In the genomic region with DNA sequence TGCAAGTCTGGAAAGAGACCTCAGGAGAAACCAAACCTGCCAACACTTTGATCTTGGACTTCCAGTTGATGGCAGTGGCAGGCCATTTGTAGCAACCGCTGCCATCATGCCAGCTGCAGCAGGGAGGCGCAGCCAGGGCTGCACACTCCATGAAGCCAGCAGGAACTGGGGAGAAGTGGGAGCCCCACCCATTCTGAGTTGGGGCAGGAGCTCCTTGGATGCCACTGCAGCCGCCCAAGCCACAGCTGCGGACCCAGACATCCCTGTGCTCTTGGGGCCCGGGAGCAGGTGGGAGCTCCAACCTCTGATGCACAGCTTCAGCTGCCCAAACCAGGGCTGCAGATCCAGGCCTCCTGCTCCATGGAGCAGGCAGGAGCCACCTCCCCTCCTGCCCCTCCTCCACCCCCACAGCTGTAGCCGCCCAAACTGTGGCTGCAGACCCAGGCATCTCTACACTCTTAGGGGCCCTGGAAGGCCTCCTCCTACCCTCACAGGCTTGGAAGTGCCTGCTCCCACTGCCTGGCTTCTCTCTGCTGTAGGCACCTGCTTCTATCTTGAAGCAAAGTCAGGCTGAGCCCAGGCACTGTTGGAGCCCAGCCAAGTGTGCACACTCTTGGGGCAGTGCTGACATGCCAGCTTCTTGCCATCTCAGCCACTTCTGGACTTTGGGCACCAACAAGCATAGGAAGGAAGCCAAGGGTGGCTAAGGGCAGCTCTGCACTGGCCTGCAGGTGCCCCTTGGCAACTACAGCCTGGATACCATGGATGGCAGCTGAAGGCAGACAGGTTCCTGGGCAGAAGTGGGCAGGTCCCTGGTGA, we compare ENCODE assay signal across 14 cellular contexts. TPM values are rescaled to one million over a fixed set of nuclear protein-coding genes. Genes with fewer than 3 reads are reported as not detected.
DNase-seq lines count a peak whose midpoint lies in the region; FAIRE-seq and TF ChIP-seq lines count a peak whose summit lies in the region.
"Had no signal": no experiment of that assay in that cellular context is flagged by ENCODE, and none has a peak within 500 bp of the region (broad histone marks: within the 10 kb centered on the region; RNA-seq: fewer than 3 reads in every experiment).

No MANE protein-coding gene starts in this region.

- H2BK12ac ChIP-seq in H1 (ENCODE audit: low read depth, low read length): no peak overlapping the region; the same call in 1 of the 2 replicates

- TF ChIP-seq POLR2A in H1 (IDR thresholded peaks at IDR 0.05; ENCODE audit: control extremely low read depth in 1 of 2, low read depth in 2 of 2, low read length in 2 of 2) (no peak), spleen (IDR thresholded peaks at IDR 0.05) (no peak)

- no peak overlapping the region for H2AK5ac ChIP-seq in H1 (ENCODE audit: low read depth, low read length)

- no peak overlapping the region for H3K56ac ChIP-seq in H1 (replicated peaks; ENCODE audit: insufficient read length, low read depth, low read length)

- no peak overlapping the region; the same call in 1 of the 2 replicates for H4K8ac ChIP-seq in H1 (ENCODE audit: extremely low read depth, insufficient read depth, low read length)

- peak; percentile 48 to 66 for TF ChIP-seq RAD21 in H1 (IDR thresholded peaks at IDR 0.05 in 1 of 2, conservative IDR thresholded peaks at IDR 0.05 in 1 of 2; ENCODE audit: low read depth in 2 of 2, low read length in 2 of 2)

- no peaks in the 10 kb centered on the region for H3K36me3 ChIP-seq in H1 (ENCODE audit: control insufficient read depth in 2 of 4, insufficient read depth in 4 of 4, low read length in 3 of 4)
- H3K36me3 ChIP-seq in spleen: no peaks in the 10 kb centered on the region

- H3K27me3 ChIP-seq in H1 (replicated peaks in 1 of 4; ENCODE audit: control insufficient read depth in 3 of 4, extremely low read depth in 1 of 4, insufficient read depth in 3 of 4, low read length in 3 of 4): no peaks in the 10 kb centered on the region; a peak in 1 of 7 replicates
- H3K27me3 ChIP-seq in spleen (replicated peaks in 1 of 7): no peaks in the 10 kb centered on the region

- no peak overlapping the region for H3K14ac ChIP-seq in H1 (ENCODE audit: insufficient read length)

- H2BK5ac ChIP-seq in H1 (ENCODE audit: low read depth, low read length): no peak overlapping the region

- no peak overlapping the region for H3K4me2 ChIP-seq in H1 (ENCODE audit: insufficient read depth in 1 of 2, low read depth in 2 of 2, low read length in 2 of 2)

- no peaks in the 10 kb centered on the region; a peak in 1 of 7 replicates for H3K4me1 ChIP-seq in H1 (replicated peaks in 1 of 4; ENCODE audit: control insufficient read depth in 3 of 4, insufficient read depth in 4 of 4, low read length in 3 of 4)
- H3K4me1 ChIP-seq in spleen: peaks cover 0 to 17% (median 2%) of the 10 kb centered on the region in 6 donors

- no peak overlapping the region for H3K9ac ChIP-seq in H1 (replicated peaks in 1 of 4; ENCODE audit: extremely low read depth in 1 of 4, low read depth in 3 of 4, low read length in 3 of 4)

- H3K27ac ChIP-seq in H1 (ENCODE audit: low read depth, low read length): no peak overlapping the region
- H3K27ac ChIP-seq in spleen: no peak overlapping the region
- H3K27ac ChIP-seq: epithelial cell of prostate, HL-60 had no signal

- CTCF ChIA-PET in H1 (lab: Charles Lee; ENCODE audit: partially characterized antibody): interaction anchor here (0.6 to 7.0 kb wide), 19 partner anchors 9 to 346 kb away, joined by 3 to 163 read pairs (median 4); no protein-coding TSS in a partner anchor

- no peak for FAIRE-seq in H1 (lab: Jason Lieb, UNC)

- no peak overlapping the region for H4K5ac ChIP-seq in H1 (ENCODE audit: insufficient read length, low read depth, low read length)

- WGBS in H1 (ENCODE audit: extremely low coverage in 1 of 2, insufficient coverage in 1 of 2, insufficient read length in 1 of 2, insufficient replicate concordance in 2 of 2, low coverage in 1 of 2, low lambda C conversion rate in 2 of 2, missing lambda C conversion rate in 1 of 2), 2 experiments: 96% methylated on average over 6 of the region's 6 CpGs; no CpG with 5 or more reads in 1 of the 2 experiments
- WGBS in spleen, 5 donors: 77 to 92% (median 84%) methylated on average over 5 to 6 of the region's 6 CpGs

- H2BK15ac ChIP-seq in H1 (ENCODE audit: low read length): no peak overlapping the region

- no peak overlapping the region for H3K23ac ChIP-seq in H1 (ENCODE audit: insufficient read length)

- DNase-seq in EH (ENCODE audit: low read depth): peak; percentile 34
- DNase-seq in LNCaP clone FGC (ENCODE audit: low read depth): no peak
- no peak for DNase-seq in H1 (ENCODE audit: low read depth in 1 of 2, low spot score in 2 of 2)
- DNase-seq in myocyte (ENCODE audit: low read depth): peak; percentile 31
- DNase-seq in CD1c-positive myeloid dendritic cell (ENCODE audit: extremely low spot score): no peak
- no peak for DNase-seq in spleen
- no peak for DNase-seq in ureter (ENCODE audit: low spot score)
- DNase-seq: amygdala, H7, islet precursor cell, NCI-H2107 had no signal

- H3K79me2 ChIP-seq in H1 (ENCODE audit: control insufficient read depth in 1 of 2, insufficient read depth in 2 of 2, low read length in 2 of 2): no peaks in the 10 kb centered on the region

- H3K9me3 ChIP-seq in H1 (ENCODE audit: insufficient read depth in 2 of 2, low read depth in 1 of 2, low read length in 1 of 2) (no peaks in the 10 kb centered on the region; a peak in 1 of 4 replicates), spleen (peaks cover 0 to 10% (median 7%) of the 10 kb centered on the region in 8 donors)

- peak; percentile 51 for TF ChIP-seq CTCF in LNCaP clone FGC (IDR thresholded peaks at IDR 0.05; ENCODE audit: control insufficient read depth, extremely low read depth, insufficient read depth)
- TF ChIP-seq CTCF in H1 (IDR thresholded peaks at IDR 0.05; ENCODE audit: control extremely low read depth in 1 of 3, insufficient read depth in 1 of 3, low read depth in 1 of 3, low read length in 3 of 3): peak; percentile 28 to 70 (median 40)
- TF ChIP-seq CTCF in spleen (IDR thresholded peaks at IDR 0.05 in 8 of 11, conservative IDR thresholded peaks at IDR 0.05 in 3 of 11): no peak

- no peak overlapping the region for H2AFZ ChIP-seq in H1 (ENCODE audit: low read length)

- no peaks in the 10 kb centered on the region for H3K23me2 ChIP-seq in H1 (ENCODE audit: low read depth, low read length)

- POLR2A ChIA-PET in H1 (lab: Charles Lee; ENCODE audit: partially characterized antibody): interaction anchor here (1.0 to 1.5 kb wide), 4 partner anchors 13 to 227 kb away, joined by 3 to 4 read pairs (median 4); no protein-coding TSS in a partner anchor

- no peak overlapping the region for H3K4me3 ChIP-seq in LNCaP clone FGC (ENCODE audit: low read depth, low read length)
- no peak overlapping the region for H3K4me3 ChIP-seq in H1 (ENCODE audit: extremely low read depth in 1 of 4, insufficient read depth in 2 of 4, low read depth in 3 of 4, low read length in 4 of 4)
- H3K4me3 ChIP-seq in spleen: no peak overlapping the region

- H4K91ac ChIP-seq in H1 (replicated peaks; ENCODE audit: insufficient read length, low read length): no peak overlapping the region

- TF ChIP-seq EP300 in H1 (IDR thresholded peaks at IDR 0.05; ENCODE audit: borderline replicate concordance in 1 of 2, low read depth in 2 of 2, low read length in 2 of 2): no peak

- H3K79me1 ChIP-seq in H1 (ENCODE audit: low read depth, low read length): no peaks in the 10 kb centered on the region

- H4K20me1 ChIP-seq in H1 (replicated peaks in 1 of 2; ENCODE audit: control insufficient read depth in 1 of 2, insufficient read depth in 2 of 2, low read length in 2 of 2): no peaks in the 10 kb centered on the region

- H3K4ac ChIP-seq in H1 (replicated peaks; ENCODE audit: insufficient read length, low read depth, low read length): no peak overlapping the region

- H2BK20ac ChIP-seq in H1 (ENCODE audit: low read length): peak overlapping the region; percentile 28; the same call in 1 of the 2 replicates

- H2BK120ac ChIP-seq in H1 (replicated peaks; ENCODE audit: low read depth, low read length): no peak overlapping the region

- H3K18ac ChIP-seq in H1 (ENCODE audit: extremely low read depth, low read length): no peak overlapping the region

- intact Hi-C loops in spleen (cut with DNase I; ENCODE audit: low total_unique reads): no loop called here

TF ChIP-seq in H1, 55 proteins besides CTCF, POLR2A, EP300 and RAD21 (continues in another document):
- TF ChIP-seq PHF8 (conservative IDR thresholded peaks at IDR 0.05; ENCODE audit: low read depth, low read length): no peak
- TF ChIP-seq RNF2 (IDR thresholded peaks at IDR 0.05; ENCODE audit: borderline replicate concordance, low read depth, low read length, missing control alignments, poor library complexity, severe bottlenecking): no peak
- TF ChIP-seq TEAD4 (IDR thresholded peaks at IDR 0.05; ENCODE audit: low read depth, low read length): no peak

RNA-seq across cellular contexts. Expression of gene DISP1, which starts 20.0 kb away (rescaled TPM):
- 4.1 and 4.3 TPM in 2 replicates for total RNA-seq in H1 (2021; fragmentation: NEBNext Ultra II Directional; extraction: Animal tissue kit (Norgen Biotek cat#: 25700))
- polyA plus RNA-seq in H1 (2011; rRNA removed) (4.2 and 6.1 TPM in 2 replicates), spleen (1 to 10 TPM; 1.5 to 1.9 (median 1.8) TPM)
- 3.7 TPM for polyA plus RNA-seq in H1 (2011; cell fraction: cytosol; rRNA removed)
- 10.3 TPM for polyA plus RNA-seq in H1 (2011; cell fraction: nucleus; rRNA removed)
- 3.2 to 4.4 TPM (median 3.5 TPM) in 4 replicates for polyA plus RNA-seq in H1 (2012, experiment 1 of 2)
- 0.58 TPM for polyA plus RNA-seq in H1 (2012, experiment 2 of 2)
- polyA plus RNA-seq in H1 (2013, experiment 1 of 2): 3.5 TPM
- polyA plus RNA-seq in H1 (2013, experiment 2 of 2): 3.1 TPM
- polyA minus RNA-seq in H1 (2011; rRNA and poly(A)+ RNA removed): 34.4 and 34.5 TPM in 2 replicates
- polyA minus RNA-seq in H1 (2011; cell fraction: cytosol; rRNA and poly(A)+ RNA removed): 3.6 TPM
- 18.1 TPM for polyA minus RNA-seq in H1 (2011; cell fraction: nucleus; rRNA and poly(A)+ RNA removed)
- total RNA-seq in myocyte (2.2 and 2.5 TPM in 2 replicates), spleen (10 to 100 TPM in 3 of 7 donors, 1 to 10 TPM in 4; 4.4 to 14.3 (median 8.3) TPM), ureter (7.1 TPM)
- polyA plus RNA-seq in myocyte (2012): 2.8 TPM

RNA-seq across cellular contexts. Expression of gene FAM177B, which starts 57.9 kb away (rescaled TPM):
- not detected in 2 replicates for total RNA-seq in H1 (2021; fragmentation: NEBNext Ultra II Directional; extraction: Animal tissue kit (Norgen Biotek cat#: 25700))
- 0.06 and 0.11 TPM in 2 replicates for polyA plus RNA-seq in H1 (2011; rRNA removed)
- 0.06 TPM for polyA plus RNA-seq in H1 (2011; cell fraction: cytosol; rRNA removed)
- polyA plus RNA-seq in H1 (2011; cell fraction: nucleus; rRNA removed): not detected
- 0.12 to 0.37 TPM in 2 of 4 replicates, not detected in the others for polyA plus RNA-seq in H1 (2012, experiment 1 of 2)
- polyA plus RNA-seq in H1 (2012, experiment 2 of 2): not detected
- polyA plus RNA-seq in H1 (2013, experiment 1 of 2): 0.08 TPM
- polyA plus RNA-seq in H1 (2013, experiment 2 of 2): 0.02 TPM
- polyA minus RNA-seq in H1 (2011; rRNA and poly(A)+ RNA removed): 0.37 TPM in 1 of 2 replicates, not detected in the other
- not detected for polyA minus RNA-seq in H1 (2011; cell fraction: cytosol; rRNA and poly(A)+ RNA removed)
- polyA minus RNA-seq in H1 (2011; cell fraction: nucleus; rRNA and poly(A)+ RNA removed): not detected
- not detected in 2 replicates for total RNA-seq in myocyte
- not detected for polyA plus RNA-seq in myocyte (2012)
- total RNA-seq in spleen: 10 to 100 TPM in 2 of 7 donors, 1 to 10 TPM in 4, under 1 TPM in 1; 0.91 to 19.1 (median 7.0) TPM
- 10 to 100 TPM in 1 of 3 donors, 1 to 10 TPM in 2; 5.5 to 11.3 (median 6.6) TPM for polyA plus RNA-seq in spleen
- 0.44 TPM for total RNA-seq in ureter
- total RNA-seq: H7, progenitor cell of endocrine pancreas had no signal

Comparison
In these comparisons a context has a peak if more than half of its experiments do, and no peak if none do; other contexts are left out.
1. DNase-seq: peak in EH (single experiment) and myocyte (single experiment); none in LNCaP clone FGC (single experiment), H1 (0 of 2), CD1c-positive myeloid dendritic cell (single experiment), spleen (single experiment) and ureter (single experiment).
2. CTCF ChIP-seq: peak in LNCaP clone FGC (single experiment) and H1 (3 of 3); none in spleen (0 of 11).